19 cellular contexts compared by ENCODE assay signal in the genomic region with DNA sequence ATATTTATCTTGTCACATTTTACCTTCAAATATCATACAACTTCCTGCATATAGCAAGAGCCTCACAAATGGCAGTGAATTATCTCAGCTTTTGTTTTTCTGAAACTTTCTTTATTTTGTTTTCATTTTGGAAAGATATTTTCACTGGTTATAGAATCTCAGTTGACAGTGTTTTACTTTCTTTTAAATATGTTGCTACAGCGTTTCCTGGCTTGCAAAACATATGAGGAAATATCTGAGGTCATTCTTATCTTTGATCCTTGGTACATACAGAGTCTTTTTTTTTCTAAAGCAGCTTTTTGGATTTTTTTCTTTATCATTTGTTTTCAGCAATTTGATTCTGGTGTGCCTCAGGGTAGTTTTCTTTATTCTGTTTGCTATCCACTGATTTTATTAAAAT.
DNase-seq lines count a peak whose midpoint lies in the region; ATAC-seq, FAIRE-seq and TF ChIP-seq lines count a peak whose summit lies in the region.
"Had no signal": no experiment of that assay in that cellular context is flagged by ENCODE, and none has a peak within 500 bp of the region (broad histone marks: within the 10 kb centered on the region; RNA-seq: fewer than 3 reads in every experiment).

No MANE protein-coding gene starts in this region.

- FAIRE-seq in HepG2 (lab: Jason Lieb, UNC) = no peak

- no peak for ATAC-seq in HepG2

- peaks cover 3% of the 10 kb centered on the region for H3K9me3 Mint-ChIP-seq in Caco-2 (ENCODE audit: unreplicated experiment)

- H3K4me1 Mint-ChIP-seq in Caco-2 (ENCODE audit: low read depth, unreplicated experiment) = no peaks in the 10 kb centered on the region
- H3K4me1 Mint-ChIP-seq: B cell had no signal

- 0% methylated on average over 1 of the region's 1 CpG for WGBS in HepG2 (ENCODE audit: low lambda C conversion rate)

- H3K27ac Mint-ChIP-seq in Caco-2 (ENCODE audit: unreplicated experiment) = no peak overlapping the region
- H3K27ac Mint-ChIP-seq: B cell; CD4-positive, alpha-beta T cell had no signal

- DNase-seq in HuH-7 (ENCODE audit: low spot score) (peak; percentile 23), NB4 (ENCODE audit: low read depth) (peak; percentile 27), amniotic epithelial cell (ENCODE audit: low read depth) (peak; percentile 75), HepG2 (ENCODE audit: low spot score) (no peak), NCI-H526 treated with DMSO at 0.1 percent for 48 hours (lab: John Stamatoyannopoulos, UW) (no peak), ecto neural progenitor cell (ENCODE audit: low spot score) (no peak), Caco-2 (no peak)
- DNase-seq: Calu3; CD4-positive, alpha-beta T cell; IMR-90; Karpas-422; NCI-H1436 treated with DMSO at 0.1 percent for 48 hours; NCI-H2029 treated with DMSO at 0.1 percent for 48 hours; NCI-H2171 treated with DMSO at 0.1 percent for 48 hours; NCI-H510A treated with DMSO at 0.1 percent for 48 hours; SHP77 treated with DMSO at 0.1 percent for 48 hours; SW 1271 had no signal

- intact Hi-C loops in HepG2 (cut with micrococcal nuclease; ENCODE audit: unreplicated experiment) = no loop called here
- intact Hi-C loops in Caco-2 (cut with micrococcal nuclease; ENCODE audit: unreplicated experiment) = no loop called here

- H3K9me3 ChIP-seq in HepG2 (ENCODE audit: low read length) (no peaks in the 10 kb centered on the region), Caco-2 (no peaks in the 10 kb centered on the region)
- H3K9me3 ChIP-seq: HAP-1 had no signal

- BruUV-seq in HepG2 (replicated peaks; lab: Mats Ljungman, UMichigan) = no TSS peak
- BruUV-seq in Caco-2 (replicated peaks; lab: Mats Ljungman, UMichigan) = no TSS peak

- TF ChIP-seq RAD21 in HepG2 (CRISPR knock-in tag; IDR thresholded peaks at IDR 0.05) = no peak

- H3K79me2 ChIP-seq in HepG2 (ENCODE audit: insufficient read depth, low read length) = no peaks in the 10 kb centered on the region

- no peak overlapping the region for H3K4me2 ChIP-seq in HepG2 (ENCODE audit: low read depth, low read length)

- in situ Hi-C loops in HepG2 (cut with HindIII; ENCODE audit: extremely low pct_ligation_motif_present, low pct_unique_long_range_greater_than_20kb) = no loop called here

- H4K20me1 ChIP-seq in HepG2 (ENCODE audit: insufficient read depth, low read length) = no peaks in the 10 kb centered on the region

- no peak for TF ChIP-seq POLR2A in NB4 (IDR thresholded peaks at IDR 0.05; ENCODE audit: extremely low read depth, insufficient read length)
- no peak for TF ChIP-seq POLR2A in HepG2 (IDR thresholded peaks at IDR 0.05; ENCODE audit: insufficient read depth in 1 of 2, low read depth in 2 of 2, low read length in 2 of 2)

- CTCF ChIA-PET in HepG2 (lab: Yijun Ruan, JAX; ENCODE audit: low intra/inter-chr PET ratio, low total read pairs) (no interaction called here), Caco-2 (lab: Charles Lee) (no interaction called here)

- H3K27me3 ChIP-seq in HepG2 (ENCODE audit: control insufficient read depth in 1 of 2, insufficient read depth in 2 of 2, low read length in 2 of 2) = no peaks in the 10 kb centered on the region
- no peaks in the 10 kb centered on the region for H3K27me3 ChIP-seq in Caco-2 (replicated peaks; ENCODE audit: control insufficient read depth, insufficient read depth, low read length)

- POLR2A ChIA-PET in HepG2 (lab: Yijun Ruan, JAX) (no interaction called here), Caco-2 (lab: Charles Lee) (no interaction called here)

- no peak overlapping the region for H3K4me3 Mint-ChIP-seq in Caco-2 (ENCODE audit: unreplicated experiment)
- H3K4me3 Mint-ChIP-seq: B cell; CD4-positive, alpha-beta T cell had no signal

- no peak overlapping the region for H2AFZ ChIP-seq in HepG2 (ENCODE audit: low read length)

- H3K27me3 Mint-ChIP-seq in Caco-2 (ENCODE audit: insufficient read depth, unreplicated experiment) = no peaks in the 10 kb centered on the region
- H3K27me3 Mint-ChIP-seq: CD4-positive, alpha-beta T cell had no signal

- no peaks in the 10 kb centered on the region for H3K36me3 Mint-ChIP-seq in Caco-2 (ENCODE audit: insufficient read depth, unreplicated experiment)

- TF ChIP-seq CTCF in NB4 (IDR thresholded peaks at IDR 0.05; ENCODE audit: low read depth, low read length) (no peak), HepG2 (CRISPR knock-in tag; IDR thresholded peaks at IDR 0.05) (no peak), Caco-2 (IDR thresholded peaks at IDR 0.05; ENCODE audit: insufficient read depth in 1 of 2, low read depth in 1 of 2, low read length in 1 of 2, severe bottlenecking in 1 of 2, unreplicated experiment in 1 of 2) (no peak)

- H3K4me3 ChIP-seq in NB4 (ENCODE audit: low read depth, low read length) = no peak overlapping the region
- H3K4me3 ChIP-seq in HepG2 (replicated peaks in 1 of 3; ENCODE audit: insufficient read depth in 1 of 3, low read depth in 2 of 3, low read length in 3 of 3) = no peak overlapping the region
- H3K4me3 ChIP-seq in Caco-2 (ENCODE audit: low read depth, low read length) = no peak overlapping the region
- H3K4me3 ChIP-seq: HAP-1 had no signal

- TF ChIP-seq EP300 in HepG2 (IDR thresholded peaks at IDR 0.05; ENCODE audit: low read depth in 2 of 2, low read length in 2 of 2) (no peak), HepG2 (CRISPR knock-in tag; IDR thresholded peaks at IDR 0.05; ENCODE audit: borderline replicate concordance) (no peak)

- H3K27ac ChIP-seq in HepG2 (ENCODE audit: extremely low read length, insufficient read depth, low read length) = no peak overlapping the region

- no peaks in the 10 kb centered on the region for H3K4me1 ChIP-seq in HepG2 (ENCODE audit: insufficient read depth, low read length)
- H3K4me1 ChIP-seq in Caco-2 = no peaks in the 10 kb centered on the region
- H3K4me1 ChIP-seq: HAP-1 had no signal

- H3K36me3 ChIP-seq in HepG2 (replicated peaks in 1 of 2; ENCODE audit: control insufficient read depth in 1 of 2, insufficient read depth in 2 of 2, low read length in 2 of 2) (no peaks in the 10 kb centered on the region), Caco-2 (ENCODE audit: control insufficient read depth, insufficient read depth, low read length) (no peaks in the 10 kb centered on the region)
- H3K36me3 ChIP-seq: HAP-1 had no signal

- H3K9ac ChIP-seq in HepG2 (ENCODE audit: insufficient read depth, low read depth, low read length) = no peak overlapping the region

TF ChIP-seq in HepG2, 621 proteins besides CTCF, POLR2A, EP300 and RAD21:
- 0 out of 2 replicates have a peak, but pooled peaks have one; percentile 27 for TF ChIP-seq CEBPB (IDR thresholded peaks at IDR 0.05; ENCODE audit: borderline replicate concordance, low read depth, low read length)
- TF ChIP-seq MTF2 (CRISPR knock-in tag; IDR thresholded peaks at IDR 0.05; ENCODE audit: borderline replicate concordance) = no peak

Comparison
In these comparisons a context has a peak if more than half of its experiments do, and no peak if none do; other contexts are left out.
1. DNase-seq: peak in HuH-7 (single experiment), NB4 (single experiment) and amniotic epithelial cell (single experiment); none in HepG2 (single experiment), NCI-H526 treated with DMSO at 0.1 percent for 48 hours (single experiment), ecto neural progenitor cell (single experiment) and Caco-2 (0 of 2).